22 cellular contexts compared by ENCODE assay signal in the genomic region with DNA sequence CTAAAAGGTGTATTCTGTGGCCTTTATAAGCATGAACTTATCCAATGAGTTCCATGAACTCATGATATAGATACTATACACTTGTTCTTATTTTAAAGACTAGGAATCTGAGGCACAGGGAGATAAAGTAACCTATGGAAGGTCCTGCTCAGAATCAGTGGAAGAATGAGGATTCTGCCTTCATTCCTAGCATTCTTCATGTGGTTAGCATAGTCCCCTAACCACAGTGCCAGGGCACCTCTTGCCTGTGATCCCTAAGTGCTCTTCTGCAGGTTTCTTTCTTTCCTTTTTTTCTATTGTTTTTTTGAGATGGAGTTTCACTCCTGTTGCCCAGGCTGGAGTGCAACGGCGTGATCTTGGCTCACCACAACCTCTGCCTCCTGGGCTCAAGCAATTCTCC.
DNase-seq lines count a peak whose midpoint lies in the region; ATAC-seq, FAIRE-seq and TF ChIP-seq lines count a peak whose summit lies in the region.
"Had no signal": no experiment of that assay in that cellular context is flagged by ENCODE, and none has a peak within 500 bp of the region (broad histone marks: within the 10 kb centered on the region; RNA-seq: fewer than 3 reads in every experiment).

No MANE protein-coding gene starts in this region.

- no peak overlapping the region for H3K4me3 Mint-ChIP-seq in astrocyte (ENCODE audit: unreplicated experiment)
- no peak overlapping the region for H3K4me3 Mint-ChIP-seq in activated T-cell treated with anti-CD3 and anti-CD28 coated beads, Interleukin-2, amount 50 U/mL, for 72 hours
- H3K4me3 Mint-ChIP-seq: activated naive CD8-positive, alpha-beta T cell treated with anti-CD3 and anti-CD28 coated beads, Interleukin-2, amount 10 ng/mL, durations not matched to agents 7 days and 5 days; CD8-positive, alpha-beta T cell; stimulated activated effector memory CD8-positive, alpha-beta T cell treated with anti-CD3 and anti-CD28 coated beads, Interleukin-12 subunit alpha, Interleukin-12 subunit beta, amount 100 ng/mL, for 72 hours had no signal

- H4K20me1 ChIP-seq in astrocyte (ENCODE audit: insufficient read depth, low read length) (no peaks in the 10 kb centered on the region), smooth muscle cell (ENCODE audit: low read depth) (no peaks in the 10 kb centered on the region)

- H3K4me1 ChIP-seq in astrocyte (ENCODE audit: insufficient read depth, low read length), result peaks cover 40% of the 10 kb centered on the region
- H3K4me1 ChIP-seq in right cardiac atrium (ENCODE audit: control insufficient read depth, insufficient read depth, low read length), result peaks cover 8% of the 10 kb centered on the region
- peaks cover 15% of the 10 kb centered on the region for H3K4me1 ChIP-seq in smooth muscle cell (ENCODE audit: low read depth)
- H3K4me1 ChIP-seq: testis had no signal

- H2AFZ ChIP-seq in astrocyte (ENCODE audit: low read depth, low read length) (no peak overlapping the region), smooth muscle cell (ENCODE audit: low read depth) (no peak overlapping the region)

- peaks cover 38% of the 10 kb centered on the region for H3K4me1 Mint-ChIP-seq in astrocyte (ENCODE audit: low read depth, unreplicated experiment)
- H3K4me1 Mint-ChIP-seq in activated T-cell treated with anti-CD3 and anti-CD28 coated beads, Interleukin-2, amount 50 U/mL, for 72 hours (ENCODE audit: low read depth), result peaks cover 30% of the 10 kb centered on the region
- H3K4me1 Mint-ChIP-seq: stimulated activated effector memory CD8-positive, alpha-beta T cell treated with anti-CD3 and anti-CD28 coated beads, Interleukin-12 subunit alpha, Interleukin-12 subunit beta, amount 100 ng/mL, for 72 hours had no signal

- ATAC-seq in right cardiac atrium (no peak), GM21447 (IDR thresholded peaks at IDR 0.05; ENCODE audit: unreplicated experiment) (no peak)
- ATAC-seq in activated T-cell treated with anti-CD3 and anti-CD28 coated beads, Interleukin-2, amount 50 U/mL, for 72 hours (replicated peaks in 1 of 2), result no peak
- ATAC-seq: CD8-positive, alpha-beta T cell; left lobe of liver; mucosa of descending colon; stimulated activated effector memory CD8-positive, alpha-beta T cell treated with anti-CD3 and anti-CD28 coated beads, Interleukin-12 subunit alpha, Interleukin-12 subunit beta, amount 100 ng/mL, for 72 hours had no signal

- H3K4me2 ChIP-seq in astrocyte (ENCODE audit: low read length) (peak overlapping the region; percentile 1), smooth muscle cell (no peak overlapping the region)

- no peak for FAIRE-seq in astrocyte (lab: Jason Lieb, UNC)

- H3F3A ChIP-seq in smooth muscle cell (ENCODE audit: low read depth), result peaks cover 12% of the 10 kb centered on the region

- no peaks in the 10 kb centered on the region for H3K9me3 Mint-ChIP-seq in astrocyte (ENCODE audit: unreplicated experiment)
- no peaks in the 10 kb centered on the region for H3K9me3 Mint-ChIP-seq in activated T-cell treated with anti-CD3 and anti-CD28 coated beads, Interleukin-2, amount 50 U/mL, for 72 hours
- H3K9me3 Mint-ChIP-seq: CD8-positive, alpha-beta T cell; stimulated activated effector memory CD8-positive, alpha-beta T cell treated with anti-CD3 and anti-CD28 coated beads, Interleukin-12 subunit alpha, Interleukin-12 subunit beta, amount 100 ng/mL, for 72 hours had no signal

- 94% methylated on average over 2 of the region's 2 CpGs for WGBS in right cardiac atrium
- WGBS in smooth muscle cell (ENCODE audit: low lambda C conversion rate), result 72% methylated on average over 2 of the region's 2 CpGs

- DNase-seq in EH (ENCODE audit: low read depth), result peak; percentile 67
- peak; percentile 64 for DNase-seq in LHCN-M2 (ENCODE audit: low read depth)
- DNase-seq in astrocyte (ENCODE audit: low read depth), result no peak
- DNase-seq in myocyte (ENCODE audit: low read depth), result peak; percentile 16
- no peak for DNase-seq in right cardiac atrium
- no peak for DNase-seq in smooth muscle cell (lab: John Stamatoyannopoulos, UW; ENCODE audit: unreplicated experiment)
- no peak for DNase-seq in activated T-cell treated with anti-CD3 and anti-CD28 coated beads, Interleukin-2, amount 50 U/mL, for 72 hours
- DNase-seq: activated CD4-positive, CD25-positive, alpha-beta regulatory T cell treated with anti-CD3 and anti-CD28 coated beads, Interleukin-2, amount 50 U/mL, for 72 hours; activated CD8-positive, alpha-beta memory T cell treated with anti-CD3 and anti-CD28 coated beads for 24 hours; activated naive CD8-positive, alpha-beta T cell treated with anti-CD3 and anti-CD28 coated beads, Interleukin-2, amount 10 ng/mL, durations not matched to agents 7 days and 5 days; CD8-positive, alpha-beta T cell; dorsolateral prefrontal cortex; mucosa of descending colon; NCI-H1436; NCI-H2171 treated with DMSO at 0.1 percent for 48 hours; NCI-H526 treated with DMSO at 0.1 percent for 48 hours; T1000; testis had no signal

- H3K36me3 ChIP-seq in astrocyte (ENCODE audit: insufficient read depth, low read length), result no peaks in the 10 kb centered on the region
- no peaks in the 10 kb centered on the region for H3K36me3 ChIP-seq in smooth muscle cell (ENCODE audit: low read depth)

- H3K27me3 ChIP-seq in astrocyte (ENCODE audit: insufficient read depth, low read length) (no peaks in the 10 kb centered on the region), right cardiac atrium (ENCODE audit: control insufficient read depth, insufficient read depth) (no peaks in the 10 kb centered on the region), smooth muscle cell (ENCODE audit: low read depth) (no peaks in the 10 kb centered on the region)
- H3K27me3 ChIP-seq: dorsolateral prefrontal cortex, testis had no signal

- H3K79me2 ChIP-seq in astrocyte (ENCODE audit: insufficient read depth, low read length) (no peaks in the 10 kb centered on the region), smooth muscle cell (ENCODE audit: low read depth) (no peaks in the 10 kb centered on the region)

- no peaks in the 10 kb centered on the region for H3K27me3 Mint-ChIP-seq in astrocyte (ENCODE audit: low read depth, unreplicated experiment)
- H3K27me3 Mint-ChIP-seq in activated T-cell treated with anti-CD3 and anti-CD28 coated beads, Interleukin-2, amount 50 U/mL, for 72 hours (ENCODE audit: low read depth), result no peaks in the 10 kb centered on the region

- no peak for TF ChIP-seq CTCF in astrocyte (IDR thresholded peaks at IDR 0.05; ENCODE audit: insufficient read depth, low read depth, low read length)
- TF ChIP-seq CTCF in smooth muscle cell (IDR thresholded peaks at IDR 0.05; ENCODE audit: borderline replicate concordance, insufficient read depth, poor library complexity, severe bottlenecking), result no peak

- H3K9ac ChIP-seq in astrocyte (ENCODE audit: low read length) (no peak overlapping the region), smooth muscle cell (ENCODE audit: low read depth) (no peak overlapping the region)

- H3K27ac Mint-ChIP-seq in astrocyte (ENCODE audit: unreplicated experiment), result peak overlapping the region; percentile 79
- no peak overlapping the region for H3K27ac Mint-ChIP-seq in activated T-cell treated with anti-CD3 and anti-CD28 coated beads, Interleukin-2, amount 50 U/mL, for 72 hours
- H3K27ac Mint-ChIP-seq: activated naive CD8-positive, alpha-beta T cell treated with anti-CD3 and anti-CD28 coated beads, Interleukin-2, amount 10 ng/mL, durations not matched to agents 7 days and 5 days; CD8-positive, alpha-beta T cell; stimulated activated effector memory CD8-positive, alpha-beta T cell treated with anti-CD3 and anti-CD28 coated beads, Interleukin-12 subunit alpha, Interleukin-12 subunit beta, amount 100 ng/mL, for 72 hours had no signal

- H3K4me3 ChIP-seq in astrocyte (ENCODE audit: insufficient read depth, low read depth, low read length) (no peak overlapping the region), right cardiac atrium (ENCODE audit: low read length) (no peak overlapping the region), smooth muscle cell (no peak overlapping the region)
- H3K4me3 ChIP-seq: dorsolateral prefrontal cortex, mucosa of descending colon, SK-N-MC, testis had no signal

- no peaks in the 10 kb centered on the region for H3K36me3 Mint-ChIP-seq in astrocyte (ENCODE audit: low read depth, unreplicated experiment)
- no peaks in the 10 kb centered on the region for H3K36me3 Mint-ChIP-seq in activated T-cell treated with anti-CD3 and anti-CD28 coated beads, Interleukin-2, amount 50 U/mL, for 72 hours (ENCODE audit: insufficient read depth in 2 of 2)
- H3K36me3 Mint-ChIP-seq: activated naive CD8-positive, alpha-beta T cell treated with anti-CD3 and anti-CD28 coated beads, Interleukin-2, amount 10 ng/mL, durations not matched to agents 7 days and 5 days; CD8-positive, alpha-beta T cell; stimulated activated effector memory CD8-positive, alpha-beta T cell treated with anti-CD3 and anti-CD28 coated beads, Interleukin-12 subunit alpha, Interleukin-12 subunit beta, amount 100 ng/mL, for 72 hours had no signal

- H3K9me3 ChIP-seq in astrocyte (ENCODE audit: insufficient read depth, low read depth, low read length), result no peaks in the 10 kb centered on the region
- no peaks in the 10 kb centered on the region for H3K9me3 ChIP-seq in right cardiac atrium (ENCODE audit: control insufficient read depth, low read length)
- no peaks in the 10 kb centered on the region for H3K9me3 ChIP-seq in smooth muscle cell (replicated peaks; ENCODE audit: low read depth)
- H3K9me3 ChIP-seq: mucosa of descending colon, testis had no signal

- intact Hi-C loops in right cardiac atrium (cut with DNase I), result no loop called here

- H3K27ac ChIP-seq in astrocyte (ENCODE audit: low read depth, low read length) (no peak overlapping the region), right cardiac atrium (ENCODE audit: low read length) (no peak overlapping the region), smooth muscle cell (ENCODE audit: low read depth) (no peak overlapping the region)
- H3K27ac ChIP-seq: dorsolateral prefrontal cortex, SK-N-MC, testis had no signal

Comparison
In these comparisons a context has a peak if more than half of its experiments do, and no peak if none do; other contexts are left out.
1. DNase-seq: peak in EH (single experiment), LHCN-M2 (single experiment) and myocyte (single experiment); none in astrocyte (single experiment), right cardiac atrium (0 of 3), smooth muscle cell (single experiment) and activated T-cell treated with anti-CD3 and anti-CD28 coated beads, Interleukin-2, amount 50 U/mL, for 72 hours (0 of 2).